10 cellular contexts compared by ENCODE assay signal in genomic region chr16:56279132-56279531, GRCh38.
DNase-seq lines count a peak whose midpoint lies in the region; ATAC-seq, FAIRE-seq and TF ChIP-seq lines count a peak whose summit lies in the region.
"Had no signal": no experiment of that assay in that cellular context is flagged by ENCODE, and none has a peak within 500 bp of the region (broad histone marks: within the 10 kb centered on the region; RNA-seq: fewer than 3 reads in every experiment).

No MANE protein-coding gene starts in this region.

- POLR2A ChIA-PET in H1 (lab: Charles Lee; ENCODE audit: partially characterized antibody): interaction anchor here (0.7 to 2.2 kb wide), 3 partner anchors 9 to 304 kb away, joined by 3 to 5 read pairs (median 4); no protein-coding TSS in a partner anchor

- H2BK5ac ChIP-seq in H1 (ENCODE audit: low read depth, low read length): peak overlapping the region; percentile 45; the same call in 1 of the 2 replicates

- no peak overlapping the region for H2BK15ac ChIP-seq in H1 (ENCODE audit: low read length)

- no peak for TF ChIP-seq POLR2A in H1 (IDR thresholded peaks at IDR 0.05; ENCODE audit: control extremely low read depth in 1 of 2, low read depth in 2 of 2, low read length in 2 of 2)

- peak; percentile 64 for ATAC-seq in HG02981 (IDR thresholded peaks at IDR 0.05; ENCODE audit: unreplicated experiment)
- peak; percentile 74 for ATAC-seq in stimulated activated memory B cell treated with anti-CD40 and anti-IgM and Interleukin-4, amounts not matched to agents 10 μg/mL and 1 μg/mL and 100 μg/mL, for 72 hours

- H3K14ac ChIP-seq in H1 (ENCODE audit: insufficient read length): no peak overlapping the region

- FAIRE-seq in H1 (lab: Jason Lieb, UNC): no peak

- no peak overlapping the region for H4K91ac ChIP-seq in H1 (replicated peaks; ENCODE audit: insufficient read length, low read length)

- H3K4me3 Mint-ChIP-seq in stimulated activated memory B cell treated with anti-CD40 and anti-IgM and Interleukin-4, amounts not matched to agents 10 μg/mL and 1 μg/mL and 100 μg/mL, for 72 hours: no peak overlapping the region

- H4K20me1 ChIP-seq in H1 (replicated peaks in 1 of 2; ENCODE audit: control insufficient read depth in 1 of 2, insufficient read depth in 2 of 2, low read length in 2 of 2): no peaks in the 10 kb centered on the region

- no peaks in the 10 kb centered on the region; the same call in 1 of the 2 replicates for H3K79me1 ChIP-seq in H1 (ENCODE audit: low read depth, low read length)

- no peak overlapping the region for H2BK120ac ChIP-seq in H1 (replicated peaks; ENCODE audit: low read depth, low read length)

- peak overlapping the region; percentile 42; the same call in 1 of the 2 replicates for H2BK12ac ChIP-seq in H1 (ENCODE audit: low read depth, low read length)

- H3K4me3 ChIP-seq in H1 (ENCODE audit: extremely low read depth in 1 of 4, insufficient read depth in 2 of 4, low read depth in 3 of 4, low read length in 4 of 4) (no peak overlapping the region), brain microvascular endothelial cell (ENCODE audit: low read depth, low read length) (no peak overlapping the region)
- H3K4me3 ChIP-seq: breast epithelium had no signal

- H3K27ac Mint-ChIP-seq in stimulated activated memory B cell treated with anti-CD40 and anti-IgM and Interleukin-4, amounts not matched to agents 10 μg/mL and 1 μg/mL and 100 μg/mL, for 72 hours: peak overlapping the region; percentile 7

- H2AK5ac ChIP-seq in H1 (ENCODE audit: low read depth, low read length): no peak overlapping the region

- TF ChIP-seq CTCF in H1 (IDR thresholded peaks at IDR 0.05; ENCODE audit: control extremely low read depth in 1 of 3, insufficient read depth in 1 of 3, low read depth in 1 of 3, low read length in 3 of 3) (no peak), brain microvascular endothelial cell (IDR thresholded peaks at IDR 0.05; ENCODE audit: low read depth, low read length, missing control alignments) (no peak)

- peak overlapping the region; percentile 50; the same call in 1 of the 2 replicates for H2BK20ac ChIP-seq in H1 (ENCODE audit: low read length)

- H3K56ac ChIP-seq in H1 (replicated peaks; ENCODE audit: insufficient read length, low read depth, low read length): no peak overlapping the region

- H3K79me2 ChIP-seq in H1 (ENCODE audit: control insufficient read depth in 1 of 2, insufficient read depth in 2 of 2, low read length in 2 of 2): no peaks in the 10 kb centered on the region

- no peak overlapping the region for H3K4ac ChIP-seq in H1 (replicated peaks; ENCODE audit: insufficient read length, low read depth, low read length)

- no peak overlapping the region for H4K5ac ChIP-seq in H1 (ENCODE audit: insufficient read length, low read depth, low read length)

- H4K8ac ChIP-seq in H1 (ENCODE audit: extremely low read depth, insufficient read depth, low read length): no peak overlapping the region

- H3K27me3 ChIP-seq in H1 (replicated peaks in 1 of 4; ENCODE audit: control insufficient read depth in 3 of 4, extremely low read depth in 1 of 4, insufficient read depth in 3 of 4, low read length in 3 of 4) (no peaks in the 10 kb centered on the region), brain microvascular endothelial cell (replicated peaks) (no peaks in the 10 kb centered on the region)
- H3K27me3 ChIP-seq: breast epithelium had no signal

- H3K27me3 Mint-ChIP-seq in stimulated activated memory B cell treated with anti-CD40 and anti-IgM and Interleukin-4, amounts not matched to agents 10 μg/mL and 1 μg/mL and 100 μg/mL, for 72 hours: peaks cover 19% of the 10 kb centered on the region

- H3K4me2 ChIP-seq in H1 (ENCODE audit: insufficient read depth in 1 of 2, low read depth in 2 of 2, low read length in 2 of 2): no peak overlapping the region

- no peak overlapping the region for H3K23ac ChIP-seq in H1 (ENCODE audit: insufficient read length)

- WGBS in H1 (ENCODE audit: extremely low coverage in 1 of 2, insufficient coverage in 1 of 2, insufficient read length in 1 of 2, insufficient replicate concordance in 2 of 2, low coverage in 1 of 2, low lambda C conversion rate in 2 of 2, missing lambda C conversion rate in 1 of 2), 2 experiments: 90% methylated on average over 8 of the region's 8 CpGs; no CpG with 5 or more reads in 1 of the 2 experiments

- H3K27ac ChIP-seq in H1 (ENCODE audit: low read depth, low read length) (no peak overlapping the region), brain microvascular endothelial cell (no peak overlapping the region)
- H3K27ac ChIP-seq: breast epithelium had no signal

- no peaks in the 10 kb centered on the region for H3K23me2 ChIP-seq in H1 (ENCODE audit: low read depth, low read length)

- H3K4me1 Mint-ChIP-seq in stimulated activated memory B cell treated with anti-CD40 and anti-IgM and Interleukin-4, amounts not matched to agents 10 μg/mL and 1 μg/mL and 100 μg/mL, for 72 hours: peaks cover 27% of the 10 kb centered on the region

- no peaks in the 10 kb centered on the region for H3K36me3 Mint-ChIP-seq in stimulated activated memory B cell treated with anti-CD40 and anti-IgM and Interleukin-4, amounts not matched to agents 10 μg/mL and 1 μg/mL and 100 μg/mL, for 72 hours

- no peak for TF ChIP-seq EP300 in H1 (IDR thresholded peaks at IDR 0.05; ENCODE audit: borderline replicate concordance in 1 of 2, low read depth in 2 of 2, low read length in 2 of 2)

- peak; percentile 42 to 49 for DNase-seq in activated CD4-positive, alpha-beta T cell treated with anti-CD3 and anti-CD28 coated beads, Interleukin-2, amount 50 U/mL, for 4 hours
- DNase-seq in H1 (ENCODE audit: low read depth in 1 of 2, low spot score in 2 of 2) (no peak), LoVo (ENCODE audit: low spot score) (no peak), brain microvascular endothelial cell (no peak), NCI-H526 treated with DMSO at 0.1 percent for 48 hours (lab: John Stamatoyannopoulos, UW) (no peak), DMS79 (lab: John Stamatoyannopoulos, UW) (no peak)
- DNase-seq: NCI-H1105 had no signal

- TF ChIP-seq RAD21 in H1 (IDR thresholded peaks at IDR 0.05 in 1 of 2, conservative IDR thresholded peaks at IDR 0.05 in 1 of 2; ENCODE audit: low read depth in 2 of 2, low read length in 2 of 2): no peak

- H3K9me3 ChIP-seq in H1 (ENCODE audit: insufficient read depth in 2 of 2, low read depth in 1 of 2, low read length in 1 of 2): peaks cover 0 to 5% of the 10 kb centered on the region in 2 experiments; a peak in 1 of 4 replicates
- H3K9me3 ChIP-seq: breast epithelium had no signal

- peaks cover 2% of the 10 kb centered on the region for H3K9me3 Mint-ChIP-seq in stimulated activated memory B cell treated with anti-CD40 and anti-IgM and Interleukin-4, amounts not matched to agents 10 μg/mL and 1 μg/mL and 100 μg/mL, for 72 hours

- H3K36me3 ChIP-seq in H1 (ENCODE audit: control insufficient read depth in 2 of 4, insufficient read depth in 4 of 4, low read length in 3 of 4) (peaks cover 0 to under 1% (median 0%) of the 10 kb centered on the region in 4 experiments; a peak in 1 of 8 replicates), brain microvascular endothelial cell (replicated peaks) (no peaks in the 10 kb centered on the region)
- H3K36me3 ChIP-seq: breast epithelium had no signal

- 0 out of 2 replicates have a peak overlapping the region, but pooled peaks have one; percentile 26 for H3K18ac ChIP-seq in H1 (ENCODE audit: extremely low read depth, low read length)

- peaks cover 0 to 34% (median 31%) of the 10 kb centered on the region in 4 experiments; a peak in 6 of 7 replicates for H3K4me1 ChIP-seq in H1 (replicated peaks in 1 of 4; ENCODE audit: control insufficient read depth in 3 of 4, insufficient read depth in 4 of 4, low read length in 3 of 4)
- H3K4me1 ChIP-seq: breast epithelium had no signal

- CTCF ChIA-PET in H1 (lab: Charles Lee; ENCODE audit: partially characterized antibody): interaction anchor here (0.6 to 6.6 kb wide), 15 partner anchors 8 to 225 kb away, joined by 3 to 70 read pairs (median 8); no protein-coding TSS in a partner anchor

- no peak overlapping the region for H3K9ac ChIP-seq in H1 (replicated peaks in 1 of 4; ENCODE audit: extremely low read depth in 1 of 4, low read depth in 3 of 4, low read length in 3 of 4)

- in situ Hi-C loops in brain microvascular endothelial cell (cut with HindIII; ENCODE audit: low pct_ligation_motif_present, low sequenced_read_pairs): no loop called here

- no peak overlapping the region for H2AFZ ChIP-seq in H1 (ENCODE audit: low read length)

TF ChIP-seq in H1, 55 proteins besides CTCF, POLR2A, EP300 and RAD21:
- TF ChIP-seq YY1 (IDR thresholded peaks at IDR 0.05; ENCODE audit: low read depth, low read length) (no peak), BRCA1 (IDR thresholded peaks at IDR 0.05; ENCODE audit: low read depth, low read length) (no peak), SP4 (IDR thresholded peaks at IDR 0.05; ENCODE audit: low read length) (no peak), CEBPB (IDR thresholded peaks at IDR 0.05; ENCODE audit: low read depth, low read length) (no peak)

Comparison
In these comparisons a context has a peak if more than half of its experiments do, and no peak if none do; other contexts are left out.
1. DNase-seq: peak in activated CD4-positive, alpha-beta T cell treated with anti-CD3 and anti-CD28 coated beads, Interleukin-2, amount 50 U/mL, for 4 hours (2 of 2); none in H1 (0 of 2), LoVo (single experiment), brain microvascular endothelial cell (single experiment), NCI-H526 treated with DMSO at 0.1 percent for 48 hours (single experiment) and DMS79 (single experiment).